Comparison of ENCODE assay signal across 10 cellular contexts in the genomic region with DNA sequence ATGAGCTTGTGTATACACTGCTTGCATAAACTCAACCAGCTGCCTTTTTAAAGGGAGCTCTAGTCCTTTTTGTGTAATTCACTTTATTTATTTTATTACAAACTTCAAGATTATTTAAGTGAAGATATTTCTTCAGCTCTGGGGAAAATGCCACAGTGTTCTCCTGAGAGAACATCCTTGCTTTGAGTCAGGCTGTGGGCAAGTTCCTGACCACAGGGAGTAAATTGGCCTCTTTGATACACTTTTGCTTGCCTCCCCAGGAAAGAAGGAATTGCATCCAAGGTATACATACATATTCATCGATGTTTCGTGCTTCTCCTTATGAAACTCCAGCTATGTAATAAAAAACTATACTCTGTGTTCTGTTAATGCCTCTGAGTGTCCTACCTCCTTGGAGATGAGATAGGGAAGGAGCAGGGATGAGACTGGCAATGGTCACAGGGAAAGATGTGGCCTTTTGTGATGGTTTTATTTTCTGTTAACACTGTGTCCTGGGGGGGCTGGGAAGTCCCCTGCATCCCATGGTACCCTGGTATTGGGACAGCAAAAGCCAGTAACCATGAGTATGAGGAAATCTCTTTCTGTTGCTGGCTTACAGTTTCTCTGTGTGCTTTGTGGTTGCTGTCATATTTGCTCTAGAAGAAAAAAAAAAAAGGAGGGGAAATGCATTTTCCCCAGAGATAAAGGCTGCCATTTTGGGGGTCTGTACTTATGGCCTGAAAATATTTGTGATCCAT. TPM values are rescaled to one million over a fixed set of nuclear protein-coding genes. Genes with fewer than 3 reads are reported as not detected.
DNase-seq lines count a peak whose midpoint lies in the region; TF ChIP-seq lines count a peak whose summit lies in the region.
"Had no signal": no experiment of that assay in that cellular context is flagged by ENCODE, and none has a peak within 500 bp of the region (broad histone marks: within the 10 kb centered on the region; RNA-seq: fewer than 3 reads in every experiment).

No MANE protein-coding gene starts in this region.

- peak; percentile 28 for DNase-seq in NOMO-1 treated with DMSO at 0.1 percent for 48 hours (lab: John Stamatoyannopoulos, UW; ENCODE audit: unreplicated experiment)
- peak; percentile 68 for DNase-seq in amniotic epithelial cell (ENCODE audit: low read depth)
- DNase-seq in NK-92 (lab: John Stamatoyannopoulos, UW; ENCODE audit: unreplicated experiment): no peak
- DNase-seq in HT-29 (ENCODE audit: low spot score): no peak
- no peak for DNase-seq in COLO829 (ENCODE audit: low spot score)
- DNase-seq: NCI-H187 treated with DMSO at 0.1 percent for 48 hours; stimulated activated CD4-positive, alpha-beta T cell treated with anti-CD3 and anti-CD28 coated beads, Interleukin-4, amount 100 ng/mL, for 4 hours had no signal

- H3K27ac ChIP-seq in neutrophil: peak overlapping the region; percentile 85

- no peaks in the 10 kb centered on the region for H3K27me3 ChIP-seq in neutrophil
- H3K27me3 ChIP-seq: gastroesophageal sphincter had no signal

- peaks cover 51 to 54% of the 10 kb centered on the region in 2 experiments for H3K4me1 ChIP-seq in neutrophil (ENCODE audit: control insufficient read depth in 1 of 2, insufficient read depth in 1 of 2, low read depth in 1 of 2, low read length in 1 of 2)

- TF ChIP-seq POLR2A in GM18951 (IDR thresholded peaks at IDR 0.05; ENCODE audit: extremely low read depth, insufficient read depth, insufficient read length): peak; percentile 19

- no peak for TF ChIP-seq CTCF in neutrophil (IDR thresholded peaks at IDR 0.05)

- in situ Hi-C loops in GM18951 (cut with MboI; ENCODE audit: low sequenced_read_pairs, unreplicated experiment): no loop called here

- peaks cover 55% of the 10 kb centered on the region for H3K36me3 ChIP-seq in neutrophil

- H3K9me3 ChIP-seq in neutrophil: no peaks in the 10 kb centered on the region
- H3K9me3 ChIP-seq: gastroesophageal sphincter had no signal

- H3K4me3 ChIP-seq in neutrophil (ENCODE audit: low read depth in 1 of 2, low read length in 1 of 2): no peak overlapping the region
- H3K4me3 ChIP-seq: gastroesophageal sphincter had no signal

RNA-seq across cellular contexts. Expression of a gene that starts 15.3 kb away (rescaled TPM):
- 1.2 and 1.7 TPM in 2 replicates for total RNA-seq in HT-29 (2014; rRNA removed; shearing (Covaris generic))

Comparison
In these comparisons a context has a peak if more than half of its experiments do, and no peak if none do; other contexts are left out.
1. DNase-seq: peak in NOMO-1 treated with DMSO at 0.1 percent for 48 hours (single experiment) and amniotic epithelial cell (single experiment); none in NK-92 (single experiment), HT-29 (single experiment) and COLO829 (single experiment).